Comparison of ENCODE assay signal across 28 cellular contexts in genomic region chr11:133595998-133596590, GRCh38.
"Had no signal": no experiment of that assay in that cellular context is flagged by ENCODE, and none has a peak within 500 bp of the region (broad histone marks: within the 10 kb centered on the region; RNA-seq: fewer than 3 reads in every experiment).

No MANE protein-coding gene starts in this region.

- H3K27me3 Mint-ChIP-seq: stimulated activated naive B cell treated with anti-CD40 and anti-IgM and Interleukin-4, amounts not matched to agents 10 μg/mL and 1 μg/mL and 100 μg/mL, for 72 hours; stimulated activated naive CD8-positive, alpha-beta T cell treated with anti-CD3 and anti-CD28 coated beads, Interleukin-15, Interleukin-2, amounts not matched to agents 100 ng/mL and 50 ng/mL, for 24 hours had no signal

- H3K4me3 Mint-ChIP-seq: naive B cell; natural killer cell; nephron; stimulated activated effector memory CD8-positive, alpha-beta T cell treated with anti-CD3 and anti-CD28 coated beads, Interleukin-12 subunit alpha, Interleukin-12 subunit beta, amount 100 ng/mL, for 72 hours; stimulated activated naive B cell treated with anti-CD40 and anti-IgM and Interleukin-4, amounts not matched to agents 10 μg/mL and 1 μg/mL and 100 μg/mL, for 72 hours; stimulated activated naive CD8-positive, alpha-beta T cell treated with anti-CD3 and anti-CD28 coated beads, Interleukin-15, Interleukin-2, amounts not matched to agents 100 ng/mL and 50 ng/mL, for 24 hours had no signal

- DNase-seq: naive B cell; natural killer cell; occipital lobe; ovary; posterior cingulate gyrus; psoas muscle; right cardiac atrium; right lobe of liver; sigmoid colon; small intestine; stimulated activated CD4-positive, alpha-beta T cell treated with anti-CD3 and anti-CD28 coated beads, Interleukin-15, amount 100 ng/mL, for 24 hours; stimulated activated CD4-positive, alpha-beta T cell treated with anti-CD3 and anti-CD28 coated beads, Interleukin-2, amount 100 ng/mL, for 24 hours; stimulated activated CD4-positive, alpha-beta T cell treated with anti-CD3 and anti-CD28 coated beads, Interleukin-2, amount 100 ng/mL, for 48 hours; stimulated activated CD4-positive, alpha-beta T cell treated with anti-CD3 and anti-CD28 coated beads, Interleukin-4, amount 100 ng/mL, for 24 hours; stimulated activated naive B cell treated with anti-CD40 and anti-IgM and Interleukin-4, amounts not matched to agents 10 μg/mL and 1 μg/mL and 100 μg/mL, for 72 hours; stimulated activated naive CD4-positive, alpha-beta T cell treated with Interleukin-2 at 50 U/mL for 16 hours; stomach; thyroid gland; trophoblast cell had no signal

- H3K4me3 ChIP-seq: ovary, psoas muscle, right lobe of liver, sigmoid colon, stomach, thoracic aorta, thyroid gland, tibial nerve, upper lobe of left lung had no signal

- H3K4me1 Mint-ChIP-seq: naive B cell; natural killer cell; nephron; stimulated activated effector memory CD8-positive, alpha-beta T cell treated with anti-CD3 and anti-CD28 coated beads, Interleukin-12 subunit alpha, Interleukin-12 subunit beta, amount 100 ng/mL, for 72 hours; stimulated activated naive B cell treated with anti-CD40 and anti-IgM and Interleukin-4, amounts not matched to agents 10 μg/mL and 1 μg/mL and 100 μg/mL, for 72 hours had no signal

- H3K27me3 ChIP-seq: ovary, right lobe of liver, stomach, thyroid gland, tibial nerve, upper lobe of left lung had no signal

- H3K27ac ChIP-seq: ovary, parathyroid adenoma, psoas muscle, right lobe of liver, sigmoid colon, stomach, thoracic aorta, thyroid gland, tibial nerve, upper lobe of left lung had no signal

- H3K9me3 ChIP-seq: right lobe of liver, sigmoid colon, thoracic aorta, thyroid gland, tibial nerve, upper lobe of left lung had no signal

- H3K4me1 ChIP-seq: parathyroid adenoma, psoas muscle, right lobe of liver, sigmoid colon, stomach, thyroid gland, tibial nerve, upper lobe of left lung had no signal

- FAIRE-seq: small intestine, urothelium cell line had no signal

- H3K27ac Mint-ChIP-seq: naive B cell; natural killer cell; nephron; progenitor cell of endocrine pancreas; stimulated activated effector memory CD8-positive, alpha-beta T cell treated with anti-CD3 and anti-CD28 coated beads, Interleukin-12 subunit alpha, Interleukin-12 subunit beta, amount 100 ng/mL, for 72 hours; stimulated activated naive B cell treated with anti-CD40 and anti-IgM and Interleukin-4, amounts not matched to agents 10 μg/mL and 1 μg/mL and 100 μg/mL, for 72 hours; stimulated activated naive CD8-positive, alpha-beta T cell treated with anti-CD3 and anti-CD28 coated beads, Interleukin-15, Interleukin-2, amounts not matched to agents 100 ng/mL and 50 ng/mL, for 24 hours had no signal

- H3K36me3 Mint-ChIP-seq: naive B cell; natural killer cell; stimulated activated effector memory CD8-positive, alpha-beta T cell treated with anti-CD3 and anti-CD28 coated beads, Interleukin-12 subunit alpha, Interleukin-12 subunit beta, amount 100 ng/mL, for 72 hours; stimulated activated naive B cell treated with anti-CD40 and anti-IgM and Interleukin-4, amounts not matched to agents 10 μg/mL and 1 μg/mL and 100 μg/mL, for 72 hours had no signal

- H3K36me3 ChIP-seq: ovary, right lobe of liver, sigmoid colon, stomach, thoracic aorta, thyroid gland, tibial nerve, upper lobe of left lung had no signal

- ATAC-seq: natural killer cell; psoas muscle; right cardiac atrium; right lobe of liver; stimulated activated effector memory CD8-positive, alpha-beta T cell treated with anti-CD3 and anti-CD28 coated beads, Interleukin-12 subunit alpha, Interleukin-12 subunit beta, amount 100 ng/mL, for 72 hours; stimulated activated naive B cell treated with anti-CD40 and anti-IgM and Interleukin-4, amounts not matched to agents 10 μg/mL and 1 μg/mL and 100 μg/mL, for 72 hours had no signal
